ENCODE assay signal across 8 cellular contexts in the genomic region with DNA sequence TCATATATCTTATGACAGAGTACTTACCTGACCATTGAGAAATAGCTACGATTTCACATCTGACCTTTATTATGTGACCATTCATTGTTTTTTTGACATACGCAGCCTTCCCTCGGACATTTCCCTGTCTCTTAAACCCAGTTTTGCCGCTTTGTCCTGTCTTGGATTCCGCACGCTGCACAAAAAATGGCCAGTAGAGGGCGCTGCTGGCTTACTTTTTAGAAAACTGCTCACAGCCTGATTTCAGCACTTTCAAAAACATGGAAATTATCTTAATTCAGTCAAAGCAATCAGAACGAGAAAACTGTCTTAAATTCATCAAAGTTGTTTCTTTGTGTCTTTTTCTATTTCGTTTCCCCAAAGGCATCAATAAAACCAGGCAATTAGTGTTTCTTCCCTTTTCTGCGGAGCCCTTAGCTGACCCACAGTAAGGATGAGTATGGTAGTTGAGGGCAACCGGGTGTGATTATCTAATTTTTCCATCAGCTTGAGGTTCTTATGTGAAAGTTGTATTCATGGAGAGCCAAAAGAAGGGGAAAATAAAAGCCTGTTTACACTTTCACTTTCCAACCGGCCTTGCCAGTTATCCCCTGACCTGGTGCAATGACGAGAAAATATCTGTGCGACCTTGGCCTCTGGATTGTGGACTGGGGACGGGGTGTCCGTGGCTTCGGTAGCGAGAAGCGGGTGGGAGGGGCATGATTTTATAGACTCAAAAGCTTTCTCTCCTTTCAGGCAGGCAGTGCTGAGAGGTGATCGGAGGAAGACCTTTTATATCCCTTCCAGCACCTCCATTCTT.
DNase-seq lines count a peak whose midpoint lies in the region; ATAC-seq and TF ChIP-seq lines count a peak whose summit lies in the region.

No MANE protein-coding gene starts in this region.

- H3K27ac Mint-ChIP-seq in activated B cell treated with CpG ODN at 0.5 μM for 24 hours = no peak overlapping the region

- H3K4me3 Mint-ChIP-seq in activated B cell treated with CpG ODN at 0.5 μM for 24 hours = no peak overlapping the region

- peak; percentile 93 for TF ChIP-seq CTCF in GM10248 (IDR thresholded peaks at IDR 0.05; ENCODE audit: control extremely low read depth, extremely low read depth, low read depth, missing control alignments)
- no peak for TF ChIP-seq CTCF in activated B cell treated with CpG ODN at 0.5 μM for 24 hours (IDR thresholded peaks at IDR 0.05)

- DNase-seq in GM10248 (ENCODE audit: extremely low spot score) (peak; percentile 48), NCI-H2107 treated with DMSO at 0.1 percent for 48 hours (lab: John Stamatoyannopoulos, UW; ENCODE audit: unreplicated experiment) (peak; percentile 73), activated B cell treated with CpG ODN at 0.5 μM for 24 hours (peak; percentile 52), cerebellar cortex (ENCODE audit: low spot score) (peak; percentile 84), kidney glomerular epithelial cell (lab: John Stamatoyannopoulos, UW) (peak; percentile 30)
- peak; percentile 67 for DNase-seq in stimulated activated CD4-positive, alpha-beta T cell treated with anti-CD3 and anti-CD28 coated beads, Interleukin-1b, Interleukin-23, amount 100 ng/mL, for 48 hours

- H3K27me3 Mint-ChIP-seq in activated B cell treated with CpG ODN at 0.5 μM for 24 hours = peaks cover 16% of the 10 kb centered on the region

- CTCF ChIA-PET in GM10248 (lab: Yijun Ruan, JAX) (interaction anchor here (0.7 to 6.9 kb wide), 21 partner anchors 8 to 1200 kb away, joined by 3 to 51 read pairs (median 5); partner anchors contain the start of gene DLX5), activated B cell treated with CpG ODN at 0.5 μM for 24 hours (lab: Charles Lee) (interaction anchor here (1.2 to 4.1 kb wide), 7 partner anchors 11 to 1919 kb away, joined by 3 to 38 read pairs (median 17); no protein-coding TSS in a partner anchor)

- no peaks in the 10 kb centered on the region for H3K4me1 Mint-ChIP-seq in activated B cell treated with CpG ODN at 0.5 μM for 24 hours

- H3K36me3 Mint-ChIP-seq in activated B cell treated with CpG ODN at 0.5 μM for 24 hours (ENCODE audit: low read depth) = no peaks in the 10 kb centered on the region

- POLR2A ChIA-PET in GM10248 (lab: Yijun Ruan, JAX) = no interaction called here
- POLR2A ChIA-PET in activated B cell treated with CpG ODN at 0.5 μM for 24 hours (lab: Charles Lee) = no interaction called here

- no peaks in the 10 kb centered on the region for H3K9me3 Mint-ChIP-seq in activated B cell treated with CpG ODN at 0.5 μM for 24 hours

- peak; percentile 65 for ATAC-seq in HG02610 (IDR thresholded peaks at IDR 0.05; ENCODE audit: unreplicated experiment)
- ATAC-seq in activated B cell treated with CpG ODN at 0.5 μM for 24 hours (ENCODE audit: low read depth) = peak; percentile 34
- no peak for ATAC-seq in GM21381 (IDR thresholded peaks at IDR 0.05; ENCODE audit: unreplicated experiment)

- intact Hi-C loops in activated B cell treated with CpG ODN at 0.5 μM for 24 hours (cut with micrococcal nuclease) = loop anchor here (1.0 to 2.0 kb wide), 6 partner anchors 159 to 1928 kb away; no protein-coding TSS in a partner anchor

Comparison
In these comparisons a context has a peak if more than half of its experiments do, and no peak if none do; other contexts are left out.
1. DNase-seq: peak in every context shown above with its lines; median percentile 84 in cerebellar cortex; 73 in NCI-H2107 treated with DMSO at 0.1 percent for 48 hours; 67 in stimulated activated CD4-positive, alpha-beta T cell treated with anti-CD3 and anti-CD28 coated beads, Interleukin-1b, Interleukin-23, amount 100 ng/mL, for 48 hours; 52 in activated B cell treated with CpG ODN at 0.5 μM for 24 hours; 48 in GM10248; 30 in kidney glomerular epithelial cell.